Comparison of ENCODE assay signal across 1 cellular context in genomic region chr13:25046985-25047660, GRCh38.
TF ChIP-seq lines count a peak whose summit lies in the region.

No MANE protein-coding gene starts in this region.

TF ChIP-seq in HepG2, 621 proteins besides CTCF, POLR2A, EP300 and RAD21:
- TF ChIP-seq ATF2 (CRISPR knock-in tag; IDR thresholded peaks at IDR 0.05) (no peak), ZBTB42 (CRISPR knock-in tag; IDR thresholded peaks at IDR 0.05) (no peak), ZMYM4 (CRISPR knock-in tag; IDR thresholded peaks at IDR 0.05) (no peak), ZNF788 (CRISPR knock-in tag; IDR thresholded peaks at IDR 0.05; ENCODE audit: borderline replicate concordance) (no peak), GMEB1 (CRISPR knock-in tag; IDR thresholded peaks at IDR 0.05; ENCODE audit: borderline replicate concordance) (no peak), ZNF20 (CRISPR knock-in tag; IDR thresholded peaks at IDR 0.05) (no peak), SRSF9 (IDR thresholded peaks at IDR 0.05; ENCODE audit: borderline replicate concordance, insufficient read depth, low read depth, low read length, poor library complexity, severe bottlenecking) (no peak), ARHGAP35 (CRISPR knock-in tag; IDR thresholded peaks at IDR 0.05; ENCODE audit: borderline replicate concordance) (no peak), ZBTB39 (CRISPR knock-in tag; IDR thresholded peaks at IDR 0.05) (no peak), ZBTB21 (CRISPR knock-in tag; IDR thresholded peaks at IDR 0.05) (no peak), ZNF382 (CRISPR knock-in tag; IDR thresholded peaks at IDR 0.05; ENCODE audit: borderline replicate concordance) (no peak), SIN3B (IDR thresholded peaks at IDR 0.05; ENCODE audit: low read length) (no peak), CREB1 (IDR thresholded peaks at IDR 0.05) (no peak), CREB1 (CRISPR knock-in tag; IDR thresholded peaks at IDR 0.05) (no peak), NONO (IDR thresholded peaks at IDR 0.05) (no peak), NONO (CRISPR knock-in tag; conservative IDR thresholded peaks at IDR 0.05) (no peak), ZBTB37 (CRISPR knock-in tag; IDR thresholded peaks at IDR 0.05) (no peak), CREM (IDR thresholded peaks at IDR 0.05) (no peak), CREM (CRISPR knock-in tag; IDR thresholded peaks at IDR 0.05) (no peak)
